ENCODE assay signal across 8 cellular contexts in genomic region chr4:159105761-159106243, GRCh38. TPM values are rescaled to one million over a fixed set of nuclear protein-coding genes. Genes with fewer than 3 reads are reported as not detected.
DNase-seq lines count a peak whose midpoint lies in the region; ATAC-seq, FAIRE-seq and TF ChIP-seq lines count a peak whose summit lies in the region.

No MANE protein-coding gene starts in this region.

- H3K4me3 ChIP-seq in CD4-positive, alpha-beta memory T cell (ENCODE audit: low read length in 2 of 2): no peak overlapping the region
- peak overlapping the region; percentile 92 for H3K4me3 ChIP-seq in iPS-20b (ENCODE audit: low read length)
- no peak overlapping the region for H3K4me3 ChIP-seq in testis

- no peaks in the 10 kb centered on the region for H3K36me3 ChIP-seq in CD4-positive, alpha-beta memory T cell (ENCODE audit: insufficient read depth, low read length)
- H3K36me3 ChIP-seq in iPS-20b (ENCODE audit: insufficient read depth, low read depth, low read length) (no peaks in the 10 kb centered on the region), testis (ENCODE audit: low read depth, missing control alignments) (no peaks in the 10 kb centered on the region)

- no peak for DNase-seq in CD4-positive, alpha-beta memory T cell
- DNase-seq in testis (no peak), frontal cortex (ENCODE audit: low spot score in 2 of 2) (no peak), LoVo (ENCODE audit: low spot score) (no peak)

- H3K27ac ChIP-seq in CD4-positive, alpha-beta memory T cell (ENCODE audit: low read depth, low read length): no peak overlapping the region
- no peak overlapping the region for H3K27ac ChIP-seq in iPS-20b (ENCODE audit: low read length)
- no peak overlapping the region for H3K27ac ChIP-seq in testis

- peaks cover 0 to 12% of the 10 kb centered on the region in 2 donors for H3K36me3 Mint-ChIP-seq in CD4-positive, alpha-beta memory T cell
- H3K36me3 Mint-ChIP-seq in activated naive CD8-positive, alpha-beta T cell: no peaks in the 10 kb centered on the region
- H3K36me3 Mint-ChIP-seq in stimulated activated naive CD8-positive, alpha-beta T cell treated with anti-CD3 and anti-CD28 coated beads, Interleukin-15, Interleukin-2, amounts not matched to agents 100 ng/mL and 50 ng/mL, for 24 hours (ENCODE audit: low read depth): no peaks in the 10 kb centered on the region

- POLR2A ChIA-PET in CD4-positive, alpha-beta memory T cell (lab: Charles Lee; ENCODE audit: partially characterized antibody): no interaction called here

- intact Hi-C loops in CD4-positive, alpha-beta memory T cell (cut with micrococcal nuclease): loop anchor here (2.0 kb wide), 1 partner anchor 337 kb away; the partner anchor contains the start of gene FNIP2
- intact Hi-C loops in testis (cut with DNase I; ENCODE audit: low total_unique reads): no loop called here

- H3K27ac Mint-ChIP-seq in CD4-positive, alpha-beta memory T cell: peak overlapping the region in 4 of 7 donors; percentile 16 to 91 (median 32)
- H3K27ac Mint-ChIP-seq in activated naive CD8-positive, alpha-beta T cell: peak overlapping the region; percentile 37
- peak overlapping the region; percentile 77 for H3K27ac Mint-ChIP-seq in stimulated activated naive CD8-positive, alpha-beta T cell treated with anti-CD3 and anti-CD28 coated beads, Interleukin-15, Interleukin-2, amounts not matched to agents 100 ng/mL and 50 ng/mL, for 24 hours

- no peak for TF ChIP-seq CTCF in testis (IDR thresholded peaks at IDR 0.05)

- CTCF ChIA-PET in CD4-positive, alpha-beta memory T cell (lab: Charles Lee; ENCODE audit: partially characterized antibody): interaction anchor here (1.7 kb wide), 1 partner anchor 11 kb away, joined by 3 read pairs; no protein-coding TSS in a partner anchor

- peaks cover 35 to 54% (median 43%) of the 10 kb centered on the region in 4 donors for H3K4me1 Mint-ChIP-seq in CD4-positive, alpha-beta memory T cell
- H3K4me1 Mint-ChIP-seq in activated naive CD8-positive, alpha-beta T cell (ENCODE audit: low read depth): peaks cover 60% of the 10 kb centered on the region
- H3K4me1 Mint-ChIP-seq in stimulated activated naive CD8-positive, alpha-beta T cell treated with anti-CD3 and anti-CD28 coated beads, Interleukin-15, Interleukin-2, amounts not matched to agents 100 ng/mL and 50 ng/mL, for 24 hours (ENCODE audit: low read depth): peaks cover 70% of the 10 kb centered on the region

- H3K9me3 ChIP-seq in CD4-positive, alpha-beta memory T cell (ENCODE audit: control insufficient read depth in 1 of 2, low read length in 2 of 2): no peaks in the 10 kb centered on the region
- H3K9me3 ChIP-seq in iPS-20b (ENCODE audit: insufficient read depth, low read depth, low read length) (no peaks in the 10 kb centered on the region), testis (no peaks in the 10 kb centered on the region)

- no peaks in the 10 kb centered on the region for H3K27me3 Mint-ChIP-seq in CD4-positive, alpha-beta memory T cell
- H3K27me3 Mint-ChIP-seq in activated naive CD8-positive, alpha-beta T cell: no peaks in the 10 kb centered on the region
- peaks cover 15% of the 10 kb centered on the region for H3K27me3 Mint-ChIP-seq in stimulated activated naive CD8-positive, alpha-beta T cell treated with anti-CD3 and anti-CD28 coated beads, Interleukin-15, Interleukin-2, amounts not matched to agents 100 ng/mL and 50 ng/mL, for 24 hours

- TF ChIP-seq POLR2A in testis (IDR thresholded peaks at IDR 0.05): no peak

- peak; percentile 15 for ATAC-seq in HG02885 (IDR thresholded peaks at IDR 0.05; ENCODE audit: poor library complexity, unreplicated experiment)

- H3K9ac ChIP-seq in iPS-20b (ENCODE audit: low read depth, low read length): no peak overlapping the region

- 48 to 62% methylated on average over 4 of the region's 4 CpGs for WGBS in testis, 2 donors

- no peaks in the 10 kb centered on the region for H3K27me3 ChIP-seq in CD4-positive, alpha-beta memory T cell (ENCODE audit: insufficient read depth, low read length)
- peaks cover 16% of the 10 kb centered on the region for H3K27me3 ChIP-seq in iPS-20b (ENCODE audit: insufficient read depth, low read length)
- no peaks in the 10 kb centered on the region for H3K27me3 ChIP-seq in testis

- no peak for FAIRE-seq in frontal cortex (lab: Jason Lieb, UNC)

- H3K9me3 Mint-ChIP-seq in CD4-positive, alpha-beta memory T cell: peaks cover 0 to 4% (median 0%) of the 10 kb centered on the region in 8 donors
- H3K9me3 Mint-ChIP-seq in activated naive CD8-positive, alpha-beta T cell (ENCODE audit: low read depth): no peaks in the 10 kb centered on the region
- no peaks in the 10 kb centered on the region for H3K9me3 Mint-ChIP-seq in stimulated activated naive CD8-positive, alpha-beta T cell treated with anti-CD3 and anti-CD28 coated beads, Interleukin-15, Interleukin-2, amounts not matched to agents 100 ng/mL and 50 ng/mL, for 24 hours

- H3K4me1 ChIP-seq in CD4-positive, alpha-beta memory T cell (ENCODE audit: insufficient read depth, low read length): peaks cover 40% of the 10 kb centered on the region
- H3K4me1 ChIP-seq in iPS-20b (ENCODE audit: insufficient read depth, low read length) (peaks cover 27% of the 10 kb centered on the region; the same call in 1 of the 2 replicates), testis (no peaks in the 10 kb centered on the region)

- peak overlapping the region; percentile 41 to 97 (median 94) for H3K4me3 Mint-ChIP-seq in CD4-positive, alpha-beta memory T cell
- peak overlapping the region; percentile 91 for H3K4me3 Mint-ChIP-seq in activated naive CD8-positive, alpha-beta T cell
- H3K4me3 Mint-ChIP-seq in stimulated activated naive CD8-positive, alpha-beta T cell treated with anti-CD3 and anti-CD28 coated beads, Interleukin-15, Interleukin-2, amounts not matched to agents 100 ng/mL and 50 ng/mL, for 24 hours: peak overlapping the region; percentile 92

RNA-seq across cellular contexts. Expression of gene RAPGEF2, which starts 2.9 kb away (rescaled TPM):
- 10 to 100 TPM; 23.1 to 27.9 TPM for total RNA-seq in CD4-positive, alpha-beta memory T cell
- 1 to 10 TPM in 1 of 2 donors, under 1 TPM in 1; 0.69 to 1.2 TPM for polyA plus RNA-seq in CD4-positive, alpha-beta memory T cell
- total RNA-seq in testis (10 to 100 TPM; 38.9 to 51.4 TPM), frontal cortex (174 TPM)
- 18.1 TPM for polyA plus RNA-seq in testis (ENCODE audit: insufficient read depth, low read depth, low replicate concordance)
